ENCODE assay signal across 2 cellular contexts in genomic region chr3:121998030-121998580, GRCh38.
TF ChIP-seq lines count a peak whose summit lies in the region.

No MANE protein-coding gene starts in this region.

TF ChIP-seq in endothelial cell of umbilical vein, 7 proteins besides CTCF, POLR2A, EP300 and RAD21:
- TF ChIP-seq MAX (IDR thresholded peaks at IDR 0.05; ENCODE audit: insufficient read depth, insufficient read length): no peak
- peak; percentile 24 for TF ChIP-seq POLR2AphosphoS5 (IDR thresholded peaks at IDR 0.05; ENCODE audit: insufficient read depth, low read depth, low read length)
- TF ChIP-seq GATA2 (IDR thresholded peaks at IDR 0.05; ENCODE audit: insufficient read depth, insufficient read length, low read depth, low read length): peak; percentile 59
- TF ChIP-seq MYC (IDR thresholded peaks at IDR 0.05; ENCODE audit: low read depth, low read length): no peak
- peak; percentile 68 for TF ChIP-seq FOS (IDR thresholded peaks at IDR 0.05; ENCODE audit: borderline replicate concordance, insufficient read depth, low read length)
- TF ChIP-seq JUN (IDR thresholded peaks at IDR 0.05; ENCODE audit: borderline replicate concordance, insufficient read depth, insufficient read length, low read depth): peak; percentile 42

TF ChIP-seq in WTC11, 78 proteins besides CTCF, POLR2A, EP300 and RAD21:
- TF ChIP-seq NR3C1 (CRISPR knock-in tag; conservative IDR thresholded peaks at IDR 0.05; ENCODE audit: low read depth) (no peak), CBFB (CRISPR knock-in tag; IDR thresholded peaks at IDR 0.05; ENCODE audit: low read depth) (no peak), E2F1 (CRISPR knock-in tag; IDR thresholded peaks at IDR 0.05) (no peak), SP1 (CRISPR knock-in tag; conservative IDR thresholded peaks at IDR 0.05) (no peak), KAT7 (CRISPR knock-in tag; IDR thresholded peaks at IDR 0.05; ENCODE audit: borderline replicate concordance) (no peak), ZNF423 (CRISPR knock-in tag; IDR thresholded peaks at IDR 0.05) (no peak), ZNF263 (CRISPR knock-in tag; IDR thresholded peaks at IDR 0.05; ENCODE audit: low read depth) (no peak), MLX (CRISPR knock-in tag; IDR thresholded peaks at IDR 0.05) (no peak), ZBTB43 (CRISPR knock-in tag; IDR thresholded peaks at IDR 0.05) (no peak), AR (CRISPR knock-in tag; IDR thresholded peaks at IDR 0.05) (no peak), GTF2I (CRISPR knock-in tag; conservative IDR thresholded peaks at IDR 0.05) (no peak), AFF4 (CRISPR knock-in tag; IDR thresholded peaks at IDR 0.05; ENCODE audit: borderline replicate concordance) (no peak), HMGXB4 (CRISPR knock-in tag; IDR thresholded peaks at IDR 0.05) (no peak), ZNF281 (CRISPR knock-in tag; IDR thresholded peaks at IDR 0.05) (no peak), ZNF512 (CRISPR knock-in tag; IDR thresholded peaks at IDR 0.05; ENCODE audit: borderline replicate concordance) (no peak), NFE2L1 (CRISPR knock-in tag; IDR thresholded peaks at IDR 0.05) (no peak), ZNF121 (CRISPR knock-in tag; IDR thresholded peaks at IDR 0.05) (no peak)
